In the genomic region with DNA sequence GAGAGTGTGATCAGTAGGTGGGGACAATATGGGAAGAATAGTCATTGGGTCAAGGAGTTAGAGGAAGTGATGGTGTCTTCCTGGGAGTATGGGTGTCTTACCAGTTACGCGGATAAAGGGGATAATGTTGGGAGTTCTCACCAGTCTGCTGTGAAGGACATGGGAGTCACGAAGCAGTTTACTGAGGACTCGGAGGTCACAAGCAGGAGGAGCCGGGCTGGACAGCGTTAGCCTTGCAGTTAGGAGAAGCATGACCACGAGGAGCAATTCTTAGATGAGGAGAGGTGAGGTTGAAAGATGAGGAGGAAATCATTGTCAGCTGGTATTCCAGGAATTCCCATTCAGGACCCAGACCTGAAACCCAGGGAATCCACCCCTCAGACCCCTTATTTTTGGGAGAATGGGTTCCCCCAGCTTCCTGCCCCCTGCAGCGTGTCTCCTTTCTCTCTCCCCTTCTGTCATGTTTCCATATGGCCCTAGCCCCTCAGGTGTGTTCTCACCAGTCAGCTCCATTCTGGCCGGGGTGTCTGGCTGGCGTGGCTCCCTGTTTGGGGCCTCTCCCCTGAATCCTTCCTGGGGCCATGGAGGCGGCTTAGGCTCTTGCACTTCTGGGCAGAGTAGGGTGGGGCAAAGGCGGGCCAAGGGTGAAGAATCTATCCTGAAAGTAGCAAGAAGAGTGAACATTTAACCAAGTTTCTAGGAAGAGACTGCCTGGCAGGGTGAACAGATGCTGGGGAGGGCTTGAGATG, we compare ENCODE assay signal across 27 cellular contexts. TPM values are rescaled to one million over a fixed set of nuclear protein-coding genes. Genes with fewer than 3 reads are reported as not detected.
"Had no signal": no experiment of that assay in that cellular context is flagged by ENCODE, and none has a peak within 500 bp of the region (broad histone marks: within the 10 kb centered on the region; RNA-seq: fewer than 3 reads in every experiment).

No MANE protein-coding gene starts in this region.

- H3K36me3 ChIP-seq: brain microvascular endothelial cell, sigmoid colon, stomach, thyroid gland had no signal

- H3K36me3 Mint-ChIP-seq: activated CD4-positive, alpha-beta memory T cell treated with anti-CD3 and anti-CD28 coated beads for 36 hours; immature natural killer cell; memory B cell; stimulated activated naive B cell treated with anti-CD40 and anti-IgM and Interleukin-4, amounts not matched to agents 10 μg/mL and 1 μg/mL and 100 μg/mL, for 72 hours; T-cell had no signal

- H3K27ac ChIP-seq: brain microvascular endothelial cell, coronary artery, dorsolateral prefrontal cortex, psoas muscle, sigmoid colon, stomach, thyroid gland had no signal

- ATAC-seq: activated CD4-positive, CD25-positive, alpha-beta regulatory T cell treated with anti-CD3 and anti-CD28 coated beads, Interleukin-2, amount 50 U/mL, for 24 hours; activated T-cell treated with anti-CD3 and anti-CD28 coated beads, Interleukin-2, amount 50 U/mL, for 4 hours; activated T-helper 17 cell treated with anti-CD3 and anti-CD28 coated beads, Interleukin-2, amount 50 U/mL, for 72 hours; naive thymus-derived CD8-positive, alpha-beta T cell; psoas muscle; stimulated activated naive B cell treated with anti-CD40 and anti-IgM and Interleukin-4, amounts not matched to agents 10 μg/mL and 1 μg/mL and 100 μg/mL, for 72 hours; T-cell had no signal

- H3K9me3 Mint-ChIP-seq: activated CD4-positive, alpha-beta memory T cell treated with anti-CD3 and anti-CD28 coated beads for 36 hours; activated CD4-positive, alpha-beta T cell treated with anti-CD3 and anti-CD28 coated beads, Interleukin-2, amount 10 ng/mL, durations not matched to agents 24 days and 14 days; activated T-cell treated with anti-CD3 and anti-CD28 coated beads, Interleukin-2, amount 50 U/mL, for 4 hours; activated T-helper 17 cell treated with anti-CD3 and anti-CD28 coated beads, Interleukin-2, amount 50 U/mL, for 72 hours; immature natural killer cell; memory B cell; naive thymus-derived CD8-positive, alpha-beta T cell; stimulated activated naive B cell treated with anti-CD40 and anti-IgM and Interleukin-4, amounts not matched to agents 10 μg/mL and 1 μg/mL and 100 μg/mL, for 72 hours; T-cell had no signal

- H3K27me3 ChIP-seq: dorsolateral prefrontal cortex had no signal

- DNase-seq: activated CD4-positive, alpha-beta memory T cell treated with anti-CD3 and anti-CD28 coated beads for 36 hours; activated CD4-positive, alpha-beta T cell treated with anti-CD3 and anti-CD28 coated beads, Interleukin-2, amount 10 ng/mL, durations not matched to agents 24 days and 14 days; activated gamma-delta T cell treated with Interleukin-2 at 50 U/mL for 16 hours; activated naive CD4-positive, alpha-beta T cell treated with anti-CD3 and anti-CD28 coated beads, Interleukin-2, amount 50 U/mL, for 16 hours; activated T-cell treated with anti-CD3 and anti-CD28 coated beads, Interleukin-2, amount 50 U/mL, for 4 hours; amniotic stem cell; brain microvascular endothelial cell; effector memory CD4-positive, alpha-beta T cell; head of caudate nucleus; hypothalamus; immature natural killer cell; naive thymus-derived CD8-positive, alpha-beta T cell; psoas muscle; sigmoid colon; small intestine; stimulated activated CD4-positive, alpha-beta T cell treated with anti-CD3 and anti-CD28 coated beads, Interleukin-1b, Interleukin-23, amount 100 ng/mL, for 48 hours; stimulated activated naive B cell treated with anti-CD40 and anti-IgM and Interleukin-4, amounts not matched to agents 10 μg/mL and 1 μg/mL and 100 μg/mL, for 72 hours; stomach; T-cell; thyroid gland had no signal

- H3K27ac Mint-ChIP-seq: activated CD4-positive, alpha-beta memory T cell treated with anti-CD3 and anti-CD28 coated beads for 36 hours; activated CD4-positive, alpha-beta T cell treated with anti-CD3 and anti-CD28 coated beads, Interleukin-2, amount 10 ng/mL, durations not matched to agents 24 days and 14 days; activated T-helper 17 cell treated with anti-CD3 and anti-CD28 coated beads, Interleukin-2, amount 50 U/mL, for 72 hours; immature natural killer cell; memory B cell; stimulated activated naive B cell treated with anti-CD40 and anti-IgM and Interleukin-4, amounts not matched to agents 10 μg/mL and 1 μg/mL and 100 μg/mL, for 72 hours; T-cell had no signal

- H3K9me3 ChIP-seq: psoas muscle, sigmoid colon, stomach, thyroid gland had no signal

- H3K4me3 Mint-ChIP-seq: activated CD4-positive, alpha-beta memory T cell treated with anti-CD3 and anti-CD28 coated beads for 36 hours; activated CD4-positive, alpha-beta T cell treated with anti-CD3 and anti-CD28 coated beads, Interleukin-2, amount 10 ng/mL, durations not matched to agents 24 days and 14 days; activated T-cell treated with anti-CD3 and anti-CD28 coated beads, Interleukin-2, amount 50 U/mL, for 4 hours; activated T-helper 17 cell treated with anti-CD3 and anti-CD28 coated beads, Interleukin-2, amount 50 U/mL, for 72 hours; immature natural killer cell; memory B cell; naive thymus-derived CD8-positive, alpha-beta T cell; stimulated activated naive B cell treated with anti-CD40 and anti-IgM and Interleukin-4, amounts not matched to agents 10 μg/mL and 1 μg/mL and 100 μg/mL, for 72 hours; T-cell had no signal

- H3K4me3 ChIP-seq: coronary artery, dorsolateral prefrontal cortex, psoas muscle, sigmoid colon, stomach, thyroid gland had no signal

RNA-seq across cellular contexts. Expression of gene THPO, which starts 2.1 kb away (rescaled TPM):
- total RNA-seq: activated CD4-positive, alpha-beta memory T cell treated with anti-CD3 and anti-CD28 coated beads for 36 hours; activated CD4-positive, alpha-beta T cell treated with anti-CD3 and anti-CD28 coated beads, Interleukin-2, amount 10 ng/mL, durations not matched to agents 24 days and 14 days; activated T-cell treated with anti-CD3 and anti-CD28 coated beads, Interleukin-2, amount 50 U/mL, for 4 hours; activated T-helper 17 cell treated with anti-CD3 and anti-CD28 coated beads, Interleukin-2, amount 50 U/mL, for 72 hours; endothelial cell of umbilical vein; naive thymus-derived CD8-positive, alpha-beta T cell; osteocyte; stomach; T-cell had no signal
- polyA plus RNA-seq: immature natural killer cell; naive thymus-derived CD8-positive, alpha-beta T cell had no signal

RNA-seq across cellular contexts. Expression of gene CHRD, which starts 3.9 kb away (rescaled TPM):
- total RNA-seq: activated CD4-positive, alpha-beta T cell treated with anti-CD3 and anti-CD28 coated beads, Interleukin-2, amount 10 ng/mL, durations not matched to agents 24 days and 14 days; naive thymus-derived CD8-positive, alpha-beta T cell had no signal
- polyA plus RNA-seq: immature natural killer cell; naive thymus-derived CD8-positive, alpha-beta T cell had no signal
